In the genomic region with DNA sequence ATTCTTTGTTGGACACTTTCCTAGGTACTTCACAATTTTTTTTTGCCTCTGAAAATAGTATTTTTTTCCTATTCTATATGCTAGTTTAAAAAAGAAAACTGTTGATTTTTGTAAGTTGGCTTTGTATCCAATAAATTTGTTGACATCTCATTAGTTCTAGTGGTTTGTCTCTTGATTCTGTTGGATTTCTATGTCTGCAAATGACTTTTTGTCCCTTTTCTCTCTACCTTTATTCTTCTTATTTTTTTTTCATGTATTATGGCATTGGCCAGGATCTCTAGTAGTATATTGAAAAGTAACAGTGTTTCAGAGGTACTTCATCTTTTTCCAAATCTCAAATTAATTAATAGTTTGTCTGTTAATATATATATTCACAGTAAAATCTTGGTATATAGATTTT, we compare ENCODE assay signal across 28 cellular contexts.
"Had no signal": no experiment of that assay in that cellular context is flagged by ENCODE, and none has a peak within 500 bp of the region (broad histone marks: within the 10 kb centered on the region; RNA-seq: fewer than 3 reads in every experiment).

No MANE protein-coding gene starts in this region.

- H3K4me3 Mint-ChIP-seq: stimulated activated effector memory CD8-positive, alpha-beta T cell treated with anti-CD3 and anti-CD28 coated beads, Interleukin-12 subunit alpha, Interleukin-12 subunit beta, amount 100 ng/mL, for 72 hours; stimulated activated memory B cell treated with anti-CD40 and anti-IgM and Interleukin-4, amounts not matched to agents 10 μg/mL and 1 μg/mL and 100 μg/mL, for 72 hours; stimulated activated naive CD8-positive, alpha-beta T cell treated with anti-CD3 and anti-CD28 coated beads, Interleukin-15, amount 100 ng/mL, for 72 hours; stimulated activated naive CD8-positive, alpha-beta T cell treated with anti-CD3 and anti-CD28 coated beads, Interleukin-15, Interleukin-2, amounts not matched to agents 100 ng/mL and 50 ng/mL, for 24 hours; type B pancreatic cell had no signal

- H3K4me1 ChIP-seq: stomach, suprapubic skin, testis, thyroid gland, tibial artery, tibial nerve, transverse colon, upper lobe of left lung, upper lobe of right lung, uterus, vagina had no signal

- H3K27ac Mint-ChIP-seq: stimulated activated effector memory CD8-positive, alpha-beta T cell treated with anti-CD3 and anti-CD28 coated beads, Interleukin-12 subunit alpha, Interleukin-12 subunit beta, amount 100 ng/mL, for 72 hours; stimulated activated memory B cell treated with anti-CD40 and anti-IgM and Interleukin-4, amounts not matched to agents 10 μg/mL and 1 μg/mL and 100 μg/mL, for 72 hours; stimulated activated naive CD8-positive, alpha-beta T cell treated with anti-CD3 and anti-CD28 coated beads, Interleukin-15, amount 100 ng/mL, for 72 hours; stimulated activated naive CD8-positive, alpha-beta T cell treated with anti-CD3 and anti-CD28 coated beads, Interleukin-15, Interleukin-2, amounts not matched to agents 100 ng/mL and 50 ng/mL, for 24 hours; type B pancreatic cell had no signal

- H3K27me3 ChIP-seq: suprapubic skin, testis, thyroid gland, tibial artery, tibial nerve, transverse colon, upper lobe of left lung, upper lobe of right lung, uterus, vagina had no signal

- H3K9me3 Mint-ChIP-seq: stimulated activated naive CD8-positive, alpha-beta T cell treated with anti-CD3 and anti-CD28 coated beads, Interleukin-15, Interleukin-2, amounts not matched to agents 100 ng/mL and 50 ng/mL, for 24 hours had no signal

- FAIRE-seq: urothelium cell line had no signal

- ATAC-seq: stimulated activated effector memory CD8-positive, alpha-beta T cell treated with anti-CD3 and anti-CD28 coated beads, Interleukin-12 subunit alpha, Interleukin-12 subunit beta, amount 100 ng/mL, for 72 hours; stimulated activated memory B cell treated with anti-CD40 and anti-IgM and Interleukin-4, amounts not matched to agents 10 μg/mL and 1 μg/mL and 100 μg/mL, for 72 hours; stimulated activated naive CD8-positive, alpha-beta T cell treated with anti-CD3 and anti-CD28 coated beads, Interleukin-15, amount 100 ng/mL, for 72 hours; stimulated activated naive CD8-positive, alpha-beta T cell treated with anti-CD3 and anti-CD28 coated beads, Interleukin-15, Interleukin-2, amounts not matched to agents 100 U/mL and 50 U/mL, for 24 hours; upper lobe of right lung had no signal

- H3K27ac ChIP-seq: stomach, suprapubic skin, testis, thoracic aorta, thyroid gland, tibial artery, tibial nerve, transverse colon, upper lobe of left lung, upper lobe of right lung, uterus, vagina had no signal

- DNase-seq: stimulated activated CD4-positive, alpha-beta T cell treated with anti-CD3 and anti-CD28 coated beads, Interleukin-2, amount 100 ng/mL, for 48 hours; stimulated activated CD4-positive, alpha-beta T cell treated with anti-CD3 and anti-CD28 coated beads, Interleukin-4, amount 100 ng/mL, for 1 hour; stimulated activated CD4-positive, alpha-beta T cell treated with anti-CD3 and anti-CD28 coated beads, Interleukin-4, amount 100 ng/mL, for 24 hours; stimulated activated CD4-positive, alpha-beta T cell treated with anti-CD3 and anti-CD28 coated beads, Interleukin-4, amount 100 ng/mL, for 4 hours; stimulated activated CD8-positive, alpha-beta memory T cell treated with anti-CD3 and anti-CD28 coated beads, Interleukin-4, amount 100 ng/mL, for 48 hours; stimulated activated naive CD4-positive, alpha-beta T cell; stimulated activated naive CD4-positive, alpha-beta T cell treated with Interleukin-2 at 50 U/mL for 16 hours; stimulated activated naive CD8-positive, alpha-beta T cell treated with anti-CD3 and anti-CD28 coated beads, Interleukin-15, amount 100 ng/mL, for 72 hours; stimulated activated naive CD8-positive, alpha-beta T cell treated with anti-CD3 and anti-CD28 coated beads, Interleukin-15, Interleukin-2, amounts not matched to agents 100 U/mL and 50 U/mL, for 24 hours; stomach; substantia nigra; testis; thyroid gland; tibial artery; transverse colon; trophoblast cell; upper lobe of left lung; upper lobe of right lung; uterus had no signal

- H3K9me3 ChIP-seq: testis, thoracic aorta, thyroid gland, tibial artery, upper lobe of right lung, uterus, vagina had no signal

- H3K36me3 ChIP-seq: stomach, suprapubic skin, thoracic aorta, thyroid gland, tibial artery, tibial nerve, transverse colon, upper lobe of left lung, upper lobe of right lung, uterus, vagina had no signal

- H3K4me3 ChIP-seq: stomach, suprapubic skin, testis, thoracic aorta, thyroid gland, tibial artery, tibial nerve, transverse colon, upper lobe of left lung, upper lobe of right lung, uterus, vagina had no signal

- H3K36me3 Mint-ChIP-seq: stimulated activated effector memory CD8-positive, alpha-beta T cell treated with anti-CD3 and anti-CD28 coated beads, Interleukin-12 subunit alpha, Interleukin-12 subunit beta, amount 100 ng/mL, for 72 hours; stimulated activated memory B cell treated with anti-CD40 and anti-IgM and Interleukin-4, amounts not matched to agents 10 μg/mL and 1 μg/mL and 100 μg/mL, for 72 hours had no signal

- H3K4me1 Mint-ChIP-seq: stimulated activated memory B cell treated with anti-CD40 and anti-IgM and Interleukin-4, amounts not matched to agents 10 μg/mL and 1 μg/mL and 100 μg/mL, for 72 hours had no signal
